8 cellular contexts compared by ENCODE assay signal in genomic region chr5:75566710-75567309, GRCh38. TPM values are rescaled to one million over a fixed set of nuclear protein-coding genes. Genes with fewer than 3 reads are reported as not detected.
DNase-seq lines count a peak whose midpoint lies in the region; ATAC-seq, FAIRE-seq and TF ChIP-seq lines count a peak whose summit lies in the region.

No MANE protein-coding gene starts in this region.

- peak; percentile 29 for FAIRE-seq in keratinocyte (lab: Jason Lieb, UNC)

- H3K36me3 ChIP-seq in A673 (ENCODE audit: insufficient read depth, low read length, poor library complexity, severe bottlenecking), result no peaks in the 10 kb centered on the region
- H3K36me3 ChIP-seq in PC-9 (ENCODE audit: low read depth), result peaks cover 4% of the 10 kb centered on the region; the same call in 1 of the 2 replicates
- no peaks in the 10 kb centered on the region for H3K36me3 ChIP-seq in keratinocyte (ENCODE audit: control insufficient read depth in 2 of 2, extremely low read depth in 1 of 2, insufficient read depth in 2 of 2, low read length in 2 of 2)

- peaks cover 23% of the 10 kb centered on the region for H3K4me1 ChIP-seq in A673 (ENCODE audit: insufficient read depth, low read length, poor library complexity, severe bottlenecking)
- peaks cover 21% of the 10 kb centered on the region for H3K4me1 ChIP-seq in PC-9 (replicated peaks; ENCODE audit: insufficient read depth)
- H3K4me1 ChIP-seq in keratinocyte (ENCODE audit: control insufficient read depth, extremely low read depth, insufficient read depth, low read length), result peaks cover 26% of the 10 kb centered on the region

- no peaks in the 10 kb centered on the region for H3K9me1 ChIP-seq in keratinocyte (ENCODE audit: control insufficient read depth, extremely low read depth, insufficient read depth, low read length)

- H3F3A ChIP-seq in PC-9 (ENCODE audit: insufficient read depth, low read depth), result peaks cover 12% of the 10 kb centered on the region; the same call in 1 of the 2 replicates

- peak; percentile 85 for DNase-seq in A673 (ENCODE audit: low spot score)
- peak; percentile 22 to 78 for DNase-seq in PC-9
- peak; percentile 94 for DNase-seq in amniotic epithelial cell (ENCODE audit: low read depth)
- peak; percentile 52 for DNase-seq in keratinocyte (ENCODE audit: low read depth, low spot score)
- DNase-seq in stimulated activated CD4-positive, alpha-beta T cell treated with anti-CD3 and anti-CD28 coated beads, TNF-alpha, amount 100 ng/mL, for 4 hours (ENCODE audit: low read depth in 3 of 3), result peak; percentile 12 to 35 (median 14)
- no peak for DNase-seq in cortex of kidney (lab: John Stamatoyannopoulos, UW)

- no peaks in the 10 kb centered on the region for H3K9me2 ChIP-seq in PC-9 (ENCODE audit: insufficient read depth)

- intact Hi-C loops in A673 (cut with micrococcal nuclease; ENCODE audit: unreplicated experiment) (no loop called here), PC-9 (cut with micrococcal nuclease; ENCODE audit: unreplicated experiment) (loop anchor here (5.0 to 10.0 kb wide), 2 partner anchors 55 to 212 kb away; partner anchors contain the start of genes CERT1 and POLK)

- ATAC-seq in GM18867 (IDR thresholded peaks at IDR 0.05; ENCODE audit: unreplicated experiment) (peak; percentile 89), HG03066 (IDR thresholded peaks at IDR 0.05; ENCODE audit: low read depth, unreplicated experiment) (peak; percentile 86)

- no peak for TF ChIP-seq CTCF in A673 (conservative IDR thresholded peaks at IDR 0.05; ENCODE audit: low read depth, low read length)
- no peak for TF ChIP-seq CTCF in PC-9 (conservative IDR thresholded peaks at IDR 0.05)
- TF ChIP-seq CTCF in keratinocyte (optimal IDR thresholded peaks at IDR 0.05 in 1 of 3, IDR thresholded peaks at IDR 0.05 in 1 of 3, conservative IDR thresholded peaks at IDR 0.05 in 1 of 3; ENCODE audit: extremely low read depth in 1 of 3, insufficient read depth in 2 of 3, low read length in 3 of 3), result no peak

- H3K27ac ChIP-seq in A673 (ENCODE audit: low read depth, low read length, poor library complexity, severe bottlenecking) (peak overlapping the region; percentile 67), PC-9 (peak overlapping the region; percentile 24; the same call in 1 of the 2 replicates), keratinocyte (ENCODE audit: control insufficient read depth, insufficient read depth, low read length) (peak overlapping the region; percentile 36)

- peak overlapping the region; percentile 19 for H3K9ac ChIP-seq in keratinocyte (ENCODE audit: control insufficient read depth, extremely low read depth, insufficient read depth, low read length)

- POLR2A ChIA-PET in A673 (lab: Charles Lee; ENCODE audit: low non-redundant PET) (no interaction called here), PC-9 (lab: Charles Lee; ENCODE audit: unreplicated experiment) (interaction anchor here (0.5 to 0.7 kb wide), 6 partner anchors 9 to 935 kb away, joined by 3 to 16 read pairs (median 3); no protein-coding TSS in a partner anchor)

- H3K9me3 ChIP-seq in A673 (ENCODE audit: low read depth, low read length, poor library complexity, severe bottlenecking), result peaks cover 4% of the 10 kb centered on the region
- peaks cover 5% of the 10 kb centered on the region; the same call in 1 of the 2 replicates for H3K9me3 ChIP-seq in PC-9 (ENCODE audit: insufficient read depth, low read depth)
- no peaks in the 10 kb centered on the region for H3K9me3 ChIP-seq in keratinocyte (ENCODE audit: control insufficient read depth, low read depth, low read length)

- BruUV-seq in A673 (replicated peaks; lab: Mats Ljungman, UMichigan) (TSS peak; percentile 21), PC-9 (replicated peaks; lab: Mats Ljungman, UMichigan) (no TSS peak)

- H3K4me2 ChIP-seq in PC-9 (peak overlapping the region; percentile 60), keratinocyte (ENCODE audit: control insufficient read depth, extremely low read depth, insufficient read depth, low read depth, low read length) (peak overlapping the region; percentile 72)

- dilution Hi-C loops in keratinocyte (cut with MboI; ENCODE audit: extremely low pct_ligation_motif_present, low sequenced_read_pairs), result no loop called here

- no peaks in the 10 kb centered on the region for H3K79me2 ChIP-seq in PC-9 (ENCODE audit: low read depth)
- peaks cover 17% of the 10 kb centered on the region for H3K79me2 ChIP-seq in keratinocyte (ENCODE audit: control insufficient read depth, insufficient read depth, low read length)

- H4K20me1 ChIP-seq in PC-9 (ENCODE audit: insufficient read depth) (no peaks in the 10 kb centered on the region), keratinocyte (ENCODE audit: control insufficient read depth, extremely low read depth, insufficient read depth, low read length) (no peaks in the 10 kb centered on the region)

- H3K4me3 ChIP-seq in A673 (ENCODE audit: low read depth, low read length, poor library complexity, severe bottlenecking), result peak overlapping the region; percentile 11
- peak overlapping the region; percentile 16; the same call in 1 of the 2 replicates for H3K4me3 ChIP-seq in PC-9
- peak overlapping the region in 1 of 3 experiments; percentile 40 for H3K4me3 ChIP-seq in keratinocyte (ENCODE audit: control insufficient read depth in 2 of 3, extremely low read depth in 1 of 3, insufficient read depth in 2 of 3, low read depth in 1 of 3, low read length in 3 of 3)

- H3K27me3 ChIP-seq in A673 (replicated peaks; ENCODE audit: insufficient read depth, low read depth, low read length, poor library complexity), result no peaks in the 10 kb centered on the region
- no peaks in the 10 kb centered on the region for H3K27me3 ChIP-seq in PC-9 (ENCODE audit: insufficient read depth, low read depth)
- H3K27me3 ChIP-seq in keratinocyte (ENCODE audit: control insufficient read depth, extremely low read depth, insufficient read depth, low read length), result no peaks in the 10 kb centered on the region

- CTCF ChIA-PET in A673 (lab: Charles Lee), result interaction anchor here (0.6 kb wide), 1 partner anchor 977 kb away, joined by 3 read pairs; no protein-coding TSS in a partner anchor
- CTCF ChIA-PET in PC-9 (lab: Charles Lee), result no interaction called here

- no peak overlapping the region for H2AFZ ChIP-seq in PC-9
- no peak overlapping the region for H2AFZ ChIP-seq in keratinocyte (ENCODE audit: control insufficient read depth, low read length)

RNA-seq across cellular contexts. Expression of gene ANKDD1B, which starts 44.4 kb away (rescaled TPM):
- total RNA-seq in A673 (2021), result not detected in 2 replicates
- total RNA-seq in PC-9 (2021), result 0.20 and 0.31 TPM in 2 replicates
- polyA plus RNA-seq in keratinocyte, result 0.27 to 1.4 TPM (median 1.1 TPM) in 3 replicates
- 1.4 TPM for polyA plus RNA-seq in keratinocyte (2011; ENCODE audit: low read depth)
- polyA plus RNA-seq in keratinocyte (2011; cell fraction: cytosol; rRNA removed), result 0.13 and 0.22 TPM in 2 replicates
- 4.5 and 5.2 TPM in 2 replicates for polyA plus RNA-seq in keratinocyte (2011; cell fraction: nucleus; rRNA removed)
- 0.06 and 1.4 TPM in 2 replicates for polyA plus RNA-seq in keratinocyte (2012; ENCODE audit: low replicate concordance)
- polyA minus RNA-seq in keratinocyte, result 1.8 to 2.3 TPM in 2 of 3 replicates, not detected in the other
- not detected for polyA minus RNA-seq in keratinocyte (2011; cell fraction: cytosol; rRNA and poly(A)+ RNA removed)
- polyA minus RNA-seq in keratinocyte (2011; cell fraction: nucleus; rRNA and poly(A)+ RNA removed), result 3.4 and 12.6 TPM in 2 replicates

RNA-seq across cellular contexts. Expression of gene POLK, which starts 55.1 kb away (rescaled TPM):
- total RNA-seq in A673 (2021) (21.5 and 23.2 TPM in 2 replicates), PC-9 (2021) (19.2 and 20.9 TPM in 2 replicates)
- 12.1 to 25.8 TPM (median 18.7 TPM) in 3 replicates for polyA plus RNA-seq in keratinocyte
- polyA plus RNA-seq in keratinocyte (2011; ENCODE audit: low read depth), result 20.6 TPM
- 8.9 and 24.6 TPM in 2 replicates for polyA plus RNA-seq in keratinocyte (2011; cell fraction: cytosol; rRNA removed)
- 38.4 and 47.6 TPM in 2 replicates for polyA plus RNA-seq in keratinocyte (2011; cell fraction: nucleus; rRNA removed)
- polyA plus RNA-seq in keratinocyte (2012; ENCODE audit: low replicate concordance), result 7.1 and 9.1 TPM in 2 replicates
- polyA minus RNA-seq in keratinocyte, result 12.9 to 54.3 TPM (median 30.0 TPM) in 3 replicates
- polyA minus RNA-seq in keratinocyte (2011; cell fraction: cytosol; rRNA and poly(A)+ RNA removed), result 7.5 TPM
- polyA minus RNA-seq in keratinocyte (2011; cell fraction: nucleus; rRNA and poly(A)+ RNA removed), result 20.5 and 50.7 TPM in 2 replicates

RNA-seq across cellular contexts. Expression of gene CERT1, which starts 55.4 kb away (rescaled TPM):
- total RNA-seq in A673 (2021) (24.8 and 30.0 TPM in 2 replicates), PC-9 (2021) (17.6 and 19.5 TPM in 2 replicates)
- polyA plus RNA-seq in keratinocyte, result 13.0 to 20.8 TPM (median 14.2 TPM) in 3 replicates
- 78.7 TPM for polyA plus RNA-seq in keratinocyte (2011; ENCODE audit: low read depth)
- 13.0 and 18.9 TPM in 2 replicates for polyA plus RNA-seq in keratinocyte (2011; cell fraction: cytosol; rRNA removed)
- 23.9 and 29.8 TPM in 2 replicates for polyA plus RNA-seq in keratinocyte (2011; cell fraction: nucleus; rRNA removed)
- 19.6 and 29.5 TPM in 2 replicates for polyA plus RNA-seq in keratinocyte (2012; ENCODE audit: low replicate concordance)
- polyA minus RNA-seq in keratinocyte, result 24.7 to 51.6 TPM (median 27.3 TPM) in 3 replicates
- 33.2 TPM for polyA minus RNA-seq in keratinocyte (2011; cell fraction: cytosol; rRNA and poly(A)+ RNA removed)
- 28.8 and 58.6 TPM in 2 replicates for polyA minus RNA-seq in keratinocyte (2011; cell fraction: nucleus; rRNA and poly(A)+ RNA removed)
